In the genomic region with DNA sequence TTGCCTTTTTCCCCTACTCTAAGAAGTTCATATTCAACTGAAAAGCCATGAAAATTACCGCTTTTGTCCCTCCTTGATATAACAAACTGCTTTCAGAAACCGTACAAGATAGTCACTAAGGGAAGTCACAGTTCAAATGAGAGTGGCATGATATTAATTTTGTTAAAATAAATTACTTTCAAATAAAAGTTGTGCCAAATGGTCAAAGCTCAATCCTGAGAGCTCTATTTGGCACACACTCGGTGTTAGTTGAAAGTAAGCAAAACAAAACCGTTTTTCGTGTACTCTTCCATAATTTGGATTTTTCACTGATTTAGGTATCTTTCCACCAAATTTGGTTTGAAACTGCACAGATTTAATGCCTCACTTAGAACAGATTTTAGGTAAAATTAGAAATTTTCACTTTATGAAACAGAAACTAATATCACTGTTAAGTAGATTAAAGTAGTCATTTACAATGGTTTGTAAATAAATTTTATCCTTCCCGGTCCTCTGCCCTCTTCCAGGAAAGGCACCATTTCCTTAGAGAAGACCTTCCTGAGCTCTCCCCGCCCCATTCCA, we compare ENCODE assay signal across 7 cellular contexts. TPM values are rescaled to one million over a fixed set of nuclear protein-coding genes. Genes with fewer than 3 reads are reported as not detected.
DNase-seq lines count a peak whose midpoint lies in the region; ATAC-seq and TF ChIP-seq lines count a peak whose summit lies in the region.

No MANE protein-coding gene starts in this region.

- POLR2A ChIA-PET in HCT116 (lab: Charles Lee) (interaction anchor here (1.2 to 1.4 kb wide), 2 partner anchors 9 to 53 kb away, joined by 3 read pairs; no protein-coding TSS in a partner anchor), activated B cell treated with CpG ODN at 0.5 μM for 24 hours (lab: Charles Lee) (interaction anchor here (0.7 to 3.3 kb wide), 5 partner anchors 23 to 637 kb away, joined by 3 to 41 read pairs (median 17); a partner anchor contains a TSS)

- no peaks in the 10 kb centered on the region for H3K27me3 ChIP-seq in HCT116 (ENCODE audit: insufficient read depth, low read length)
- H3K27me3 ChIP-seq in hepatocyte = no peaks in the 10 kb centered on the region
- no peaks in the 10 kb centered on the region for H3K27me3 ChIP-seq in spleen (replicated peaks in 1 of 7)

- H4K20me1 ChIP-seq in HCT116 (ENCODE audit: insufficient read depth) (no peaks in the 10 kb centered on the region), hepatocyte (ENCODE audit: insufficient read depth, poor library complexity, severe bottlenecking) (no peaks in the 10 kb centered on the region)

- H3K4me2 ChIP-seq in HCT116 (ENCODE audit: low read length) (peak overlapping the region; percentile 86), hepatocyte (peak overlapping the region; percentile 77)

- intact Hi-C loops in HCT116 (cut with micrococcal nuclease) (loop anchor here (5.0 kb wide), 1 partner anchor 173 kb away; no protein-coding TSS in a partner anchor), activated B cell treated with CpG ODN at 0.5 μM for 24 hours (cut with micrococcal nuclease) (loop anchor here (2.0 to 10.0 kb wide), 4 partner anchors 172 to 1734 kb away; a partner anchor contains a TSS), spleen (cut with DNase I; ENCODE audit: low total_unique reads) (loop anchor here (5.0 kb wide), 1 partner anchor 638 kb away; a partner anchor contains a TSS)

- no peaks in the 10 kb centered on the region for H3K9me3 ChIP-seq in HCT116 (ENCODE audit: control insufficient read depth in 1 of 2, insufficient read depth in 1 of 2, low read depth in 1 of 2, low read length in 2 of 2)
- H3K9me3 ChIP-seq in hepatocyte (ENCODE audit: low read depth) = no peaks in the 10 kb centered on the region
- no peaks in the 10 kb centered on the region for H3K9me3 ChIP-seq in spleen

- H3K4me3 Mint-ChIP-seq in activated B cell treated with CpG ODN at 0.5 μM for 24 hours = peak overlapping the region; percentile 96

- TF ChIP-seq CTCF in HCT116 (IDR thresholded peaks at IDR 0.05 in 2 of 3, conservative IDR thresholded peaks at IDR 0.05 in 1 of 3; ENCODE audit: borderline replicate concordance in 1 of 3, insufficient read depth in 1 of 3, low read depth in 2 of 3, low read length in 2 of 3) (no peak), activated B cell treated with CpG ODN at 0.5 μM for 24 hours (IDR thresholded peaks at IDR 0.05) (no peak), hepatocyte (IDR thresholded peaks at IDR 0.05; ENCODE audit: poor library complexity) (no peak), spleen (IDR thresholded peaks at IDR 0.05 in 8 of 11, conservative IDR thresholded peaks at IDR 0.05 in 3 of 11) (no peak)

- H2AFZ ChIP-seq in HCT116 (ENCODE audit: low read depth, low read length, poor library complexity, severe bottlenecking) = peak overlapping the region; percentile 61
- H2AFZ ChIP-seq in hepatocyte = peak overlapping the region; percentile 45

- no peak overlapping the region for H3K27ac ChIP-seq in HCT116 (ENCODE audit: low read depth, low read length)
- peak overlapping the region; percentile 97 for H3K27ac ChIP-seq in hepatocyte
- peak overlapping the region; percentile 94 to 98 (median 98) for H3K27ac ChIP-seq in spleen

- H3K27me3 Mint-ChIP-seq in activated B cell treated with CpG ODN at 0.5 μM for 24 hours = no peaks in the 10 kb centered on the region

- H3K9me3 Mint-ChIP-seq in activated B cell treated with CpG ODN at 0.5 μM for 24 hours = no peaks in the 10 kb centered on the region

- WGBS in hepatocyte (ENCODE audit: low lambda C conversion rate, missing lambda C conversion rate) = 7% methylated on average over 7 of the region's 7 CpGs
- 12 to 21% (median 17%) methylated on average over 7 of the region's 7 CpGs for WGBS in spleen, 5 donors

- BruUV-seq in HCT116 (replicated peaks; lab: Mats Ljungman, UMichigan) = no TSS peak

- H3K4me3 ChIP-seq in HCT116 (replicated peaks in 1 of 2; ENCODE audit: low read depth in 1 of 2, low read length in 2 of 2) = peak overlapping the region; percentile 77 to 80
- H3K4me3 ChIP-seq in hepatocyte = peak overlapping the region; percentile 81
- peak overlapping the region; percentile 58 to 89 (median 74) for H3K4me3 ChIP-seq in spleen

- TF ChIP-seq RAD21 in HCT116 (IDR thresholded peaks at IDR 0.05; ENCODE audit: low read depth) = no peak

- TF ChIP-seq POLR2A in HCT116 (IDR thresholded peaks at IDR 0.05; ENCODE audit: borderline replicate concordance, extremely low read depth, insufficient read depth, insufficient read length) = no peak
- no peak for TF ChIP-seq POLR2A in spleen (IDR thresholded peaks at IDR 0.05)

- DNase-seq in HCT116 (ENCODE audit: low read depth, low spot score) (no peak), activated B cell treated with CpG ODN at 0.5 μM for 24 hours (no peak), hepatocyte (ENCODE audit: low spot score) (peak; percentile 19), spleen (no peak), activated gamma-delta T cell (lab: John Stamatoyannopoulos, UW) (no peak), Ammon's horn (ENCODE audit: low spot score) (no peak)

- RAD21 ChIA-PET in HCT116 (lab: Charles Lee; ENCODE audit: low non-redundant PET in 1 of 2, low total read pairs in 2 of 2, uncharacterized antibody in 2 of 2, unreplicated experiment in 2 of 2) = no interaction called here

- H3K36me3 ChIP-seq in HCT116 (ENCODE audit: control insufficient read depth in 1 of 2, insufficient read depth in 2 of 2, low read length in 2 of 2) = no peaks in the 10 kb centered on the region
- H3K36me3 ChIP-seq in hepatocyte (replicated peaks; ENCODE audit: insufficient read depth, low read depth) = no peaks in the 10 kb centered on the region
- no peaks in the 10 kb centered on the region for H3K36me3 ChIP-seq in spleen

- H3K4me1 ChIP-seq in HCT116 (ENCODE audit: control insufficient read depth in 1 of 2, insufficient read depth in 2 of 2, low read length in 2 of 2) = peaks cover 7 to 21% of the 10 kb centered on the region in 2 experiments; a peak in 3 of 4 replicates
- H3K4me1 ChIP-seq in hepatocyte (ENCODE audit: insufficient read depth) = peaks cover 14% of the 10 kb centered on the region
- peaks cover 0 to 49% (median 37%) of the 10 kb centered on the region in 6 donors for H3K4me1 ChIP-seq in spleen

- H3K9me2 ChIP-seq in HCT116 (ENCODE audit: insufficient read depth) (no peaks in the 10 kb centered on the region), hepatocyte (replicated peaks; ENCODE audit: insufficient read depth) (no peaks in the 10 kb centered on the region)

- CTCF ChIA-PET in HCT116 (lab: Charles Lee) = no interaction called here
- CTCF ChIA-PET in activated B cell treated with CpG ODN at 0.5 μM for 24 hours (lab: Charles Lee) = interaction anchor here (1.8 kb wide), 1 partner anchor 100 kb away, joined by 6 read pairs; no protein-coding TSS in a partner anchor

- H3K4me1 Mint-ChIP-seq in activated B cell treated with CpG ODN at 0.5 μM for 24 hours = peaks cover 22% of the 10 kb centered on the region

- peak overlapping the region; percentile 97 for H3K27ac Mint-ChIP-seq in activated B cell treated with CpG ODN at 0.5 μM for 24 hours

- peaks cover 5% of the 10 kb centered on the region for H3K36me3 Mint-ChIP-seq in activated B cell treated with CpG ODN at 0.5 μM for 24 hours (ENCODE audit: low read depth)

- H3K79me2 ChIP-seq in HCT116 (ENCODE audit: insufficient read depth, low read length) (peaks cover 36% of the 10 kb centered on the region), hepatocyte (peaks cover 48% of the 10 kb centered on the region)

- peak overlapping the region; percentile 83 for H3K9ac ChIP-seq in HCT116 (ENCODE audit: low read length)

- ATAC-seq in HCT116 (no peak), activated B cell treated with CpG ODN at 0.5 μM for 24 hours (ENCODE audit: low read depth) (no peak), GM21367 (IDR thresholded peaks at IDR 0.05; ENCODE audit: unreplicated experiment) (no peak)

TF ChIP-seq in HCT116, 20 proteins besides CTCF, POLR2A, EP300 and RAD21:
- TF ChIP-seq SRF (IDR thresholded peaks at IDR 0.05; ENCODE audit: low read depth) = no peak
- 0 out of 2 replicates have a peak, but pooled peaks have one; percentile 15 for TF ChIP-seq EGR1 (IDR thresholded peaks at IDR 0.05; ENCODE audit: low read depth)
- TF ChIP-seq SP1 (IDR thresholded peaks at IDR 0.05; ENCODE audit: low read depth) = no peak

RNA-seq across cellular contexts. Expression of a gene that starts 0.7 kb away (rescaled TPM):
- total RNA-seq in HCT116 (2021; ENCODE audit: unreplicated experiment) (18.4 TPM), activated B cell treated with CpG ODN at 0.5 μM for 24 hours (11.8 and 12.9 TPM in 2 replicates), hepatocyte (36.3 and 37.4 TPM in 2 replicates), spleen (10 to 100 TPM; 17.0 to 31.7 (median 28.3) TPM)
- 6.9 and 9.6 TPM in 2 replicates for polyA plus RNA-seq in HCT116 (2012)
- polyA plus RNA-seq in hepatocyte (19.6 and 20.7 TPM in 2 replicates), spleen (10 to 100 TPM in 2 of 3 donors, 1 to 10 TPM in 1; 7.2 to 11.4 (median 10.1) TPM)
